8 cellular contexts compared by ENCODE assay signal in genomic region chr2:176729706-176730569, GRCh38.
DNase-seq lines count a peak whose midpoint lies in the region; ATAC-seq and TF ChIP-seq lines count a peak whose summit lies in the region.
"Had no signal": no experiment of that assay in that cellular context is flagged by ENCODE, and none has a peak within 500 bp of the region (broad histone marks: within the 10 kb centered on the region; RNA-seq: fewer than 3 reads in every experiment).

No MANE protein-coding gene starts in this region.

- H3K4me1 ChIP-seq in testis: no peaks in the 10 kb centered on the region
- H3K4me1 ChIP-seq: colonic mucosa had no signal

- intact Hi-C loops in left cardiac atrium (cut with DNase I) (no loop called here), testis (cut with DNase I; ENCODE audit: low total_unique reads) (no loop called here)

- TF ChIP-seq CTCF in VCaP (conservative IDR thresholded peaks at IDR 0.05): no peak
- no peak for TF ChIP-seq CTCF in testis (IDR thresholded peaks at IDR 0.05)

- no peaks in the 10 kb centered on the region for H3K27me3 ChIP-seq in testis
- H3K27me3 ChIP-seq: colonic mucosa had no signal

- no peak overlapping the region for H3K4me3 ChIP-seq in testis
- H3K4me3 ChIP-seq: colonic mucosa had no signal

- no peak for TF ChIP-seq POLR2A in testis (IDR thresholded peaks at IDR 0.05)

- peak; percentile 84 to 91 for ATAC-seq in left cardiac atrium

- no peaks in the 10 kb centered on the region for H3K9me3 ChIP-seq in testis
- H3K9me3 ChIP-seq: colonic mucosa had no signal

- no peaks in the 10 kb centered on the region for H3K36me3 ChIP-seq in testis (ENCODE audit: low read depth, missing control alignments)
- H3K36me3 ChIP-seq: colonic mucosa had no signal

- H3K27ac ChIP-seq in VCaP (peak overlapping the region; percentile 89), testis (no peak overlapping the region)
- H3K27ac ChIP-seq: colonic mucosa had no signal

- 45 to 53% methylated on average over 1 of the region's 1 CpG for WGBS in testis, 2 donors

- DNase-seq in M059J (ENCODE audit: low read depth) (peak; percentile 6), left cardiac atrium (peak; percentile 41), testis (peak; percentile 16), GOT3 (lab: John Stamatoyannopoulos, UW) (no peak), COLO829 (ENCODE audit: low spot score) (no peak), inferior parietal cortex (ENCODE audit: extremely low spot score) (no peak)
- DNase-seq: colonic mucosa had no signal

Comparison
In these comparisons a context has a peak if more than half of its experiments do, and no peak if none do; other contexts are left out.
1. DNase-seq: peak in M059J (single experiment), left cardiac atrium (single experiment) and testis (single experiment); none in GOT3 (single experiment), COLO829 (single experiment) and inferior parietal cortex (single experiment).